In the genomic region with DNA sequence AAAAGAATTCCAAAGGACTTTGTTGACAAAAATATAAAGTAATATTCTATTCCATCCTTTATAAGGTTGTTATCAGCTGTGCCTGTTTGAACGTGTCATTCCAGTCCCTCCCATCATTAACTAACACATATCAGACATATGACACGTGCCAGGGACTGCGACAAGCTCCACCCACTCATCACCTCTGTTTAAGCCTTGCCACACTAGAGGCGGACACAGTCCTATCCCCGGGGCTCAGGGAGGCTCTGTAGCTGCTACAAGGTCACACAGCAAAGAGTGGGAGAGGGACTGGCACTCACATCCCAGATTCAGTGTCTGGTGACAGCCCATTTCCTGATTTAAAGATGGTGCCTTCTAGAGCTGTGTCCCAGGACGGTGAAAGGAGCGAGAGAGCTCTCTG, we compare ENCODE assay signal across 10 cellular contexts. TPM values are rescaled to one million over a fixed set of nuclear protein-coding genes. Genes with fewer than 3 reads are reported as not detected.
A peak's percentile ranks its signal among the peaks of the same experiment; 100 is the strongest.
DNase-seq lines count a peak whose midpoint lies in the region; ATAC-seq, FAIRE-seq and TF ChIP-seq lines count a peak whose summit lies in the region.
"Had no signal": no experiment of that assay in that cellular context is flagged by ENCODE, and none has a peak within 500 bp of the region (broad histone marks: within the 10 kb centered on the region; RNA-seq: fewer than 3 reads in every experiment).

No MANE protein-coding gene starts in this region.

- H4K20me1 ChIP-seq in PC-9 (ENCODE audit: insufficient read depth): no peaks in the 10 kb centered on the region

- H3K9me3 ChIP-seq in PC-9 (ENCODE audit: insufficient read depth, low read depth): no peaks in the 10 kb centered on the region
- H3K9me3 ChIP-seq in esophagus muscularis mucosa: no peaks in the 10 kb centered on the region
- H3K9me3 ChIP-seq in pancreas: no peaks in the 10 kb centered on the region

- POLR2A ChIA-PET in PC-9 (lab: Charles Lee; ENCODE audit: unreplicated experiment): no interaction called here

- H3K27ac ChIP-seq in C4-2B (peak overlapping the region; percentile 86), PC-9 (peak overlapping the region; percentile 84), esophagus muscularis mucosa (replicated peaks in 1 of 4) (peak overlapping the region; percentile 67 to 76 (median 75)), pancreas (peak overlapping the region; percentile 59 to 83 (median 82))

- DNase-seq in PC-9 (no peak), esophagus muscularis mucosa (ENCODE audit: extremely low spot score) (no peak), pancreas (peak in 3 of 6 donors; percentile 47 to 72 (median 64)), cerebellar cortex (ENCODE audit: low spot score) (no peak), SIG-M5 (lab: John Stamatoyannopoulos, UW) (no peak)
- DNase-seq: activated CD4-positive, alpha-beta memory T cell treated with anti-CD3 and anti-CD28 coated beads, Interleukin-2, amount 10 ng/mL, durations not matched to agents 7 days and 5 days; stimulated activated CD4-positive, alpha-beta T cell treated with anti-CD3 and anti-CD28 coated beads, Interleukin-12 subunit alpha, Interleukin-12 subunit beta, amount 100 ng/mL, for 4 hours had no signal

- no peaks in the 10 kb centered on the region for H3K27me3 ChIP-seq in PC-9 (ENCODE audit: insufficient read depth, low read depth)
- no peaks in the 10 kb centered on the region for H3K27me3 ChIP-seq in esophagus muscularis mucosa
- H3K27me3 ChIP-seq in pancreas: no peaks in the 10 kb centered on the region

- FAIRE-seq in pancreas (lab: Jason Lieb, UNC): no peak

- intact Hi-C loops in PC-9 (cut with micrococcal nuclease; ENCODE audit: unreplicated experiment): loop anchor here (5.0 kb wide), 1 partner anchor 706 kb away; no protein-coding TSS in a partner anchor
- intact Hi-C loops in esophagus muscularis mucosa (cut with DNase I): no loop called here
- intact Hi-C loops in pancreas (cut with DNase I): no loop called here

- H3K36me3 ChIP-seq in PC-9 (ENCODE audit: low read depth) (peaks cover 9% of the 10 kb centered on the region; the same call in 1 of the 2 replicates), esophagus muscularis mucosa (no peaks in the 10 kb centered on the region), pancreas (no peaks in the 10 kb centered on the region)

- TF ChIP-seq EP300 in esophagus muscularis mucosa (IDR thresholded peaks at IDR 0.05): no peak

- H3K9me2 ChIP-seq in PC-9 (ENCODE audit: insufficient read depth): no peaks in the 10 kb centered on the region

- CTCF ChIA-PET in PC-9 (lab: Charles Lee): interaction anchor here (0.6 kb wide), 1 partner anchor 58 kb away, joined by 3 read pairs; no protein-coding TSS in a partner anchor

- no TSS peak for BruUV-seq in PC-9 (replicated peaks; lab: Mats Ljungman, UMichigan)

- peaks cover 58% of the 10 kb centered on the region for H3F3A ChIP-seq in PC-9 (ENCODE audit: insufficient read depth, low read depth)

- 93% methylated on average over 7 of the region's 7 CpGs for WGBS in esophagus muscularis mucosa
- WGBS in pancreas, 2 donors: 34 to 40% methylated on average over 7 of the region's 7 CpGs

- no peak for TF ChIP-seq POLR2A in esophagus muscularis mucosa (IDR thresholded peaks at IDR 0.05; ENCODE audit: low read depth)

- H3K4me3 ChIP-seq in PC-9 (no peak overlapping the region), esophagus muscularis mucosa (no peak overlapping the region), pancreas (no peak overlapping the region)

- H3K79me2 ChIP-seq in PC-9 (ENCODE audit: low read depth): peaks cover 86% of the 10 kb centered on the region

- H2AFZ ChIP-seq in PC-9: no peak overlapping the region

- peak; percentile 5 to 53 (median 38) for ATAC-seq in pancreas
- no peak for ATAC-seq in HG03439 (IDR thresholded peaks at IDR 0.05; ENCODE audit: unreplicated experiment)
- ATAC-seq in HG02970 (IDR thresholded peaks at IDR 0.05; ENCODE audit: low FRiP score, unreplicated experiment): no peak

- H3K4me2 ChIP-seq in PC-9: peak overlapping the region; percentile 54

- H3K4me1 ChIP-seq in PC-9 (replicated peaks; ENCODE audit: insufficient read depth): peaks cover 92% of the 10 kb centered on the region
- H3K4me1 ChIP-seq in esophagus muscularis mucosa: peaks cover 65 to 86% (median 81%) of the 10 kb centered on the region in 4 donors
- H3K4me1 ChIP-seq in pancreas: peaks cover 51 to 77% (median 77%) of the 10 kb centered on the region in 3 donors

- TF ChIP-seq CTCF in C4-2B (conservative IDR thresholded peaks at IDR 0.05) (no peak), PC-9 (conservative IDR thresholded peaks at IDR 0.05) (no peak), esophagus muscularis mucosa (IDR thresholded peaks at IDR 0.05) (no peak), pancreas (IDR thresholded peaks at IDR 0.05) (no peak)

RNA-seq across cellular contexts. Expression of a gene that starts 30.0 kb away (rescaled TPM):
- total RNA-seq in PC-9 (2021): 25.2 and 25.3 TPM in 2 replicates
- total RNA-seq in esophagus muscularis mucosa: 10 to 100 TPM; 16.7 to 23.4 (median 20.4) TPM
- 10 to 100 TPM; 21.3 to 43.2 (median 31.1) TPM for total RNA-seq in pancreas
- polyA plus RNA-seq in pancreas: 10 to 100 TPM; 37.1 to 46.2 TPM

Comparison
In these comparisons a context has a peak if more than half of its experiments do, and no peak if none do; other contexts are left out.
1. ATAC-seq: peak in pancreas (4 of 4); none in HG03439 (single experiment) and HG02970 (single experiment).
2. Peak in every context shown above with its lines, with median percentiles within 50 percentile points of each other: H3K27ac ChIP-seq.